Comparison of ENCODE assay signal across 9 cellular contexts in genomic region chr6:5752282-5752681, GRCh38.
DNase-seq lines count a peak whose midpoint lies in the region; ATAC-seq and TF ChIP-seq lines count a peak whose summit lies in the region.
"Had no signal": no experiment of that assay in that cellular context is flagged by ENCODE, and none has a peak within 500 bp of the region (broad histone marks: within the 10 kb centered on the region; RNA-seq: fewer than 3 reads in every experiment).

No MANE protein-coding gene starts in this region.

- H3K27ac ChIP-seq in coronary artery, result no peak overlapping the region

- ATAC-seq in GM18498 (IDR thresholded peaks at IDR 0.05; ENCODE audit: unreplicated experiment), result no peak

- TF ChIP-seq CTCF in coronary artery (IDR thresholded peaks at IDR 0.05), result no peak

- DNase-seq in D341Med (ENCODE audit: low spot score) (peak; percentile 61), NCI-H2107 treated with DMSO at 0.1 percent for 48 hours (lab: John Stamatoyannopoulos, UW; ENCODE audit: unreplicated experiment) (peak; percentile 30), coronary artery (ENCODE audit: low spot score) (peak; percentile 31), medulla oblongata (ENCODE audit: extremely low spot score) (peak; percentile 19), NCI-H446 treated with DMSO at 0.1 percent for 48 hours (lab: John Stamatoyannopoulos, UW) (no peak), NCI-H1694 (lab: John Stamatoyannopoulos, UW) (no peak)
- no peak for DNase-seq in activated T-cell treated with anti-CD3 and anti-CD28 coated beads, Interleukin-2, amount 50 U/mL, for 1 hour
- DNase-seq: activated CD4-positive, alpha-beta T cell treated with anti-CD3 and anti-CD28 coated beads, Interleukin-2, amount 10 ng/mL, durations not matched to agents 24 days and 14 days had no signal

- H3K4me3 ChIP-seq in coronary artery, result no peak overlapping the region

Comparison
In these comparisons a context has a peak if more than half of its experiments do, and no peak if none do; other contexts are left out.
1. DNase-seq: peak in D341Med (single experiment), NCI-H2107 treated with DMSO at 0.1 percent for 48 hours (single experiment), coronary artery (single experiment) and medulla oblongata (single experiment); none in NCI-H446 treated with DMSO at 0.1 percent for 48 hours (single experiment), NCI-H1694 (single experiment) and activated T-cell treated with anti-CD3 and anti-CD28 coated beads, Interleukin-2, amount 50 U/mL, for 1 hour (single experiment).